25 cellular contexts compared by ENCODE assay signal in genomic region chr12:20628999-20629398, GRCh38.
DNase-seq lines count a peak whose midpoint lies in the region; ATAC-seq and TF ChIP-seq lines count a peak whose summit lies in the region.
"Had no signal": no experiment of that assay in that cellular context is flagged by ENCODE, and none has a peak within 500 bp of the region (broad histone marks: within the 10 kb centered on the region; RNA-seq: fewer than 3 reads in every experiment).

No MANE protein-coding gene starts in this region.

- peaks cover 0 to 42% (median 20%) of the 10 kb centered on the region in 12 donors for H3K4me1 ChIP-seq in heart left ventricle
- H3K4me1 ChIP-seq in neuron (ENCODE audit: insufficient read depth, low read length): no peaks in the 10 kb centered on the region
- peaks cover 0 to 72% (median 11%) of the 10 kb centered on the region in 4 donors for H3K4me1 ChIP-seq in tibial artery

- DNase-seq in heart left ventricle: no peak
- DNase-seq in left ventricle myocardium superior: no peak
- no peak for DNase-seq in coronary artery (ENCODE audit: low spot score)
- no peak for DNase-seq in tibial artery
- DNase-seq in activated CD8-positive, alpha-beta memory T cell treated with anti-CD3 and anti-CD28 coated beads for 24 hours: no peak
- DNase-seq in AG08396 (ENCODE audit: low spot score): no peak
- DNase-seq: activated CD4-positive, alpha-beta T cell treated with anti-CD3 and anti-CD28 coated beads for 1 hour; activated CD8-positive, alpha-beta T cell treated with anti-CD3 and anti-CD28 coated beads for 36 hours; activated effector memory CD4-positive, alpha-beta T cell treated with anti-CD3 and anti-CD28 coated beads, Interleukin-2, amount 50 U/mL, for 16 hours; activated T-cell treated with anti-CD3 and anti-CD28 coated beads for 4 hours; CD8-positive, alpha-beta memory T cell; effector CD8-positive, alpha-beta T cell; GDM1; H7; NCI-H1092 treated with DMSO at 0.1 percent for 48 hours; NCI-H187 treated with DMSO at 0.1 percent for 48 hours; NCI-H748 treated with DMSO at 0.1 percent for 48 hours; nucleus accumbens; SK-N-SH; stimulated activated naive CD4-positive, alpha-beta T cell treated with Interleukin-2 at 50 U/mL for 16 hours; T-helper 17 cell had no signal

- no peak for TF ChIP-seq CTCF in heart left ventricle (IDR thresholded peaks at IDR 0.05)
- TF ChIP-seq CTCF in coronary artery (IDR thresholded peaks at IDR 0.05): no peak
- no peak for TF ChIP-seq CTCF in tibial artery (IDR thresholded peaks at IDR 0.05)

- H3K36me3 ChIP-seq in heart left ventricle (peaks cover 0 to 75% (median 3%) of the 10 kb centered on the region in 9 donors), neuron (ENCODE audit: insufficient read depth, low read length) (no peaks in the 10 kb centered on the region), tibial artery (peaks cover 0 to 14% (median 0%) of the 10 kb centered on the region in 3 donors)
- H3K36me3 ChIP-seq: tibial nerve had no signal

- H3K9me3 ChIP-seq in heart left ventricle (no peaks in the 10 kb centered on the region), neuron (ENCODE audit: low read length) (no peaks in the 10 kb centered on the region), tibial artery (no peaks in the 10 kb centered on the region)
- H3K9me3 ChIP-seq: body of pancreas, SK-N-SH, tibial nerve had no signal

- H3K27ac ChIP-seq in heart left ventricle (peak overlapping the region in 9 of 12 donors; percentile 1 to 72 (median 38)), coronary artery (peak overlapping the region; percentile 44 to 49), tibial artery (peak overlapping the region; percentile 10 to 35)

- ATAC-seq in heart left ventricle (no peak), left ventricle myocardium superior (no peak), GM19452 (IDR thresholded peaks at IDR 0.05; ENCODE audit: unreplicated experiment) (no peak)
- ATAC-seq: activated CD8-positive, alpha-beta T cell treated with anti-CD3 and anti-CD28 coated beads for 36 hours; T-helper 17 cell had no signal

- no peaks in the 10 kb centered on the region for H3K27me3 ChIP-seq in heart left ventricle
- no peaks in the 10 kb centered on the region for H3K27me3 ChIP-seq in neuron (ENCODE audit: insufficient read depth, low read length)
- H3K27me3 ChIP-seq in tibial artery: no peaks in the 10 kb centered on the region
- H3K27me3 ChIP-seq: body of pancreas, tibial nerve had no signal

- intact Hi-C loops in heart left ventricle (cut with DNase I): loop anchor here in 1 of 10 donors (10.0 kb wide), 1 partner anchor 714 kb away; no protein-coding TSS in a partner anchor
- intact Hi-C loops in left ventricle myocardium superior (cut with micrococcal nuclease): no loop called here
- intact Hi-C loops in tibial artery (cut with DNase I; ENCODE audit: low total_unique reads): no loop called here

- no peak overlapping the region for H3K4me3 ChIP-seq in heart left ventricle
- H3K4me3 ChIP-seq in coronary artery: peak overlapping the region; percentile 4
- no peak overlapping the region for H3K4me3 ChIP-seq in neuron (ENCODE audit: low read length)
- H3K4me3 ChIP-seq in tibial artery: no peak overlapping the region
- H3K4me3 ChIP-seq: body of pancreas, tibial nerve had no signal

- H2AFZ ChIP-seq in neuron (ENCODE audit: low read depth, low read length): peak overlapping the region; percentile 51

- 46 to 58% (median 52%) methylated on average over 4 of the region's 4 CpGs for WGBS in heart left ventricle, 4 donors

- TF ChIP-seq POLR2A in heart left ventricle (IDR thresholded peaks at IDR 0.05): no peak
